Comparison of ENCODE assay signal across 8 cellular contexts in the genomic region with DNA sequence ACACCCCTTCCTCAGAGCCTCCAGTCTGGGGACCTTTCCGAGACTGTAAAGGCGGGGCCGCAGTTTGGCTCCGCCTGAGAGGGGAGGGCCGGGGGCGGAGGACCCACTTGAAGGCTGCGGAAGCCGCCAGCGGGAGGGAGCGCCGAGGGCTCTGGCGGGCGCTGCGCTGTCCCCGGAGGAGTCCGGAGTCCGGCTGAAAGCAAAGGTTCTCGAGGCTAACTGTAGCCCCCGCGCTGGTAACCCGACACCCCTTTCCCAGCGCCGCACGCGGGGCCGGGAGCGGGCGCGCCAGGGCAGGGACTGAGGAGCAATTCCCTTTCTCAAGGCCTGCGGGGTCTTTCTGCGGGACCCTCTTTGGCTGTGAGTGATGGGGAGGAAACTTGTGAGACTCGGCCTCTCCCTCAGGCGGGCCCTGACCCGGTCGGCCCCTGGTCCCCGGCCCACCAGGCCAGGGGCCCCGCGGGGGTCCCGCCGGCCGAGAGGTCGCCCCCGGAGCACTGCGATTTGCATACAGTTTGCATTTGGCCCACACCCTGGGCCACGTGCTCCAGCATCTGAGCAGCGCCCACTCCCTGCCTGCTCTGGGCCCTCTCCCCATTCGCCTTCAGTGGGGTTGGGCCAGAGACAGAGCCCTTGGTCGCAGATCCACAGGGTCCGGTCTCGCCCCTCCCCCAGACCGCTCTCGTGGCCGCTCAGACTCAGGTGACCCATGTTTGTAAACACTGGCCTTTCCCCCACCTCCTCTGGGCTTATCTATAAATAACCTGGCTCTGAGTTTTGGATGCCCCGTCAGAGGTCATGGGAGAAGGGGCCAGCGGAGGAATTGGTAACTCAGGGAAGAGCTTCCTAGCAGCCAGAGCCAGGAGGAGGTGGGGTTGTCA. TPM values are rescaled to one million over a fixed set of nuclear protein-coding genes. Genes with fewer than 3 reads are reported as not detected.
A peak's percentile ranks its signal among the peaks of the same experiment; 100 is the strongest.
DNase-seq lines count a peak whose midpoint lies in the region; ATAC-seq, FAIRE-seq and TF ChIP-seq lines count a peak whose summit lies in the region.

No MANE protein-coding gene starts in this region.

- H3K4me1 ChIP-seq in keratinocyte (ENCODE audit: control insufficient read depth, extremely low read depth, insufficient read depth, low read length) = peaks cover 3% of the 10 kb centered on the region

- H3K36me3 Mint-ChIP-seq in central memory CD8-positive, alpha-beta T cell (ENCODE audit: insufficient read depth) = no peaks in the 10 kb centered on the region

- H3K27me3 ChIP-seq in keratinocyte (ENCODE audit: control insufficient read depth, extremely low read depth, insufficient read depth, low read length) = peaks cover 15% of the 10 kb centered on the region

- peak overlapping the region; percentile 63 for H3K4me3 Mint-ChIP-seq in central memory CD8-positive, alpha-beta T cell

- H2AFZ ChIP-seq in keratinocyte (ENCODE audit: control insufficient read depth, low read length) = peak overlapping the region; percentile 65

- H3K4me3 ChIP-seq in keratinocyte (ENCODE audit: control insufficient read depth in 2 of 3, extremely low read depth in 1 of 3, insufficient read depth in 2 of 3, low read depth in 1 of 3, low read length in 3 of 3) = peak overlapping the region; percentile 31 to 60 (median 60)

- H3K9me3 ChIP-seq in keratinocyte (ENCODE audit: control insufficient read depth, low read depth, low read length) = no peaks in the 10 kb centered on the region

- no peaks in the 10 kb centered on the region for H3K79me2 ChIP-seq in keratinocyte (ENCODE audit: control insufficient read depth, insufficient read depth, low read length)

- dilution Hi-C loops in keratinocyte (cut with MboI; ENCODE audit: extremely low pct_ligation_motif_present, low sequenced_read_pairs) = no loop called here

- H3K27me3 Mint-ChIP-seq in central memory CD8-positive, alpha-beta T cell = peaks cover 88% of the 10 kb centered on the region

- TF ChIP-seq CTCF in GM10266 (IDR thresholded peaks at IDR 0.05; ENCODE audit: control insufficient read depth, insufficient read depth, low read depth, missing control alignments) (no peak), keratinocyte (optimal IDR thresholded peaks at IDR 0.05 in 1 of 3, IDR thresholded peaks at IDR 0.05 in 1 of 3, conservative IDR thresholded peaks at IDR 0.05 in 1 of 3; ENCODE audit: extremely low read depth in 1 of 3, insufficient read depth in 2 of 3, low read length in 3 of 3) (no peak)

- H3K27ac ChIP-seq in keratinocyte (ENCODE audit: control insufficient read depth, insufficient read depth, low read length) = no peak overlapping the region

- H3K36me3 ChIP-seq in keratinocyte (ENCODE audit: control insufficient read depth in 2 of 2, extremely low read depth in 1 of 2, insufficient read depth in 2 of 2, low read length in 2 of 2) = no peaks in the 10 kb centered on the region

- FAIRE-seq in keratinocyte (lab: Jason Lieb, UNC) = no peak

- H3K9ac ChIP-seq in keratinocyte (ENCODE audit: control insufficient read depth, extremely low read depth, insufficient read depth, low read length) = peak overlapping the region; percentile 60

- no peaks in the 10 kb centered on the region for H3K9me1 ChIP-seq in keratinocyte (ENCODE audit: control insufficient read depth, extremely low read depth, insufficient read depth, low read length)

- no peak overlapping the region for H3K27ac Mint-ChIP-seq in central memory CD8-positive, alpha-beta T cell (ENCODE audit: low read depth)

- peak; percentile 70 for ATAC-seq in central memory CD8-positive, alpha-beta T cell (replicated peaks; ENCODE audit: extremely low read depth, poor library complexity, severe bottlenecking)
- no peak for ATAC-seq in HG02884 (IDR thresholded peaks at IDR 0.05; ENCODE audit: unreplicated experiment)

- no peaks in the 10 kb centered on the region for H3K9me3 Mint-ChIP-seq in central memory CD8-positive, alpha-beta T cell

- peak; percentile 88 for DNase-seq in GM10266 (ENCODE audit: extremely low spot score)
- DNase-seq in NCI-H1105 treated with DMSO at 0.1 percent for 48 hours (lab: John Stamatoyannopoulos, UW) = peak; percentile 70
- DNase-seq in activated CD4-positive, CD25-positive, alpha-beta regulatory T cell treated with anti-CD3 and anti-CD28 coated beads, Interleukin-2, amount 50 U/mL, for 72 hours = peak; percentile 63
- DNase-seq in central memory CD8-positive, alpha-beta T cell (ENCODE audit: low spot score in 2 of 2) = peak in 1 of 2 donors; percentile 18
- DNase-seq in keratinocyte (ENCODE audit: low read depth, low spot score) = no peak
- DNase-seq in stimulated activated CD4-positive, alpha-beta T cell treated with anti-CD3 and anti-CD28 coated beads, Interleukin-12 subunit alpha, Interleukin-12 subunit beta, amount 100 ng/mL, for 48 hours (ENCODE audit: low read depth in 2 of 3, low spot score in 1 of 3) = peak in 2 of 3 donors; percentile 66 to 70
- DNase-seq in NCI-H2107 treated with DMSO at 0.1 percent for 48 hours (lab: John Stamatoyannopoulos, UW; ENCODE audit: unreplicated experiment) = no peak

- peaks cover 12% of the 10 kb centered on the region for H3K4me1 Mint-ChIP-seq in central memory CD8-positive, alpha-beta T cell

- H4K20me1 ChIP-seq in keratinocyte (ENCODE audit: control insufficient read depth, extremely low read depth, insufficient read depth, low read length) = peaks cover 2% of the 10 kb centered on the region

- H3K4me2 ChIP-seq in keratinocyte (ENCODE audit: control insufficient read depth, extremely low read depth, insufficient read depth, low read depth, low read length) = peak overlapping the region; percentile 82

RNA-seq across cellular contexts. Expression of gene ART5, which starts 0.5 kb away (rescaled TPM):
- polyA plus RNA-seq in keratinocyte = not detected in 3 replicates
- not detected for polyA plus RNA-seq in keratinocyte (2011; ENCODE audit: low read depth)
- not detected in 2 replicates for polyA plus RNA-seq in keratinocyte (2011; cell fraction: cytosol; rRNA removed)
- polyA plus RNA-seq in keratinocyte (2011; cell fraction: nucleus; rRNA removed) = not detected in 2 replicates
- not detected in 2 replicates for polyA plus RNA-seq in keratinocyte (2012; ENCODE audit: low replicate concordance)
- polyA minus RNA-seq in keratinocyte = not detected in 3 replicates
- not detected for polyA minus RNA-seq in keratinocyte (2011; cell fraction: cytosol; rRNA and poly(A)+ RNA removed)
- polyA minus RNA-seq in keratinocyte (2011; cell fraction: nucleus; rRNA and poly(A)+ RNA removed) = not detected in 2 replicates

RNA-seq across cellular contexts. Expression of gene ART1, which starts 2.6 kb away (rescaled TPM):
- not detected in 3 replicates for polyA plus RNA-seq in keratinocyte
- not detected for polyA plus RNA-seq in keratinocyte (2011; ENCODE audit: low read depth)
- not detected in 2 replicates for polyA plus RNA-seq in keratinocyte (2011; cell fraction: cytosol; rRNA removed)
- polyA plus RNA-seq in keratinocyte (2011; cell fraction: nucleus; rRNA removed) = not detected in 2 replicates
- polyA plus RNA-seq in keratinocyte (2012; ENCODE audit: low replicate concordance) = 0.13 TPM in 1 of 2 replicates, not detected in the other
- not detected in 3 replicates for polyA minus RNA-seq in keratinocyte
- polyA minus RNA-seq in keratinocyte (2011; cell fraction: cytosol; rRNA and poly(A)+ RNA removed) = not detected
- not detected in 2 replicates for polyA minus RNA-seq in keratinocyte (2011; cell fraction: nucleus; rRNA and poly(A)+ RNA removed)

RNA-seq across cellular contexts. Expression of gene CHRNA10, which starts 28.9 kb away (rescaled TPM):
- polyA plus RNA-seq in keratinocyte = 0.46 to 0.98 TPM (median 0.83 TPM) in 3 replicates
- polyA plus RNA-seq in keratinocyte (2011; ENCODE audit: low read depth) = not detected
- polyA plus RNA-seq in keratinocyte (2011; cell fraction: cytosol; rRNA removed) = 0.13 and 0.17 TPM in 2 replicates
- 3.0 and 3.6 TPM in 2 replicates for polyA plus RNA-seq in keratinocyte (2011; cell fraction: nucleus; rRNA removed)
- polyA plus RNA-seq in keratinocyte (2012; ENCODE audit: low replicate concordance) = 0.21 and 0.58 TPM in 2 replicates
- polyA minus RNA-seq in keratinocyte = 0.30 to 1.5 TPM (median 1.2 TPM) in 3 replicates
- not detected for polyA minus RNA-seq in keratinocyte (2011; cell fraction: cytosol; rRNA and poly(A)+ RNA removed)
- 2.5 and 2.6 TPM in 2 replicates for polyA minus RNA-seq in keratinocyte (2011; cell fraction: nucleus; rRNA and poly(A)+ RNA removed)

Comparison
In these comparisons a context has a peak if more than half of its experiments do, and no peak if none do; other contexts are left out.
1. DNase-seq: peak in GM10266 (single experiment), NCI-H1105 treated with DMSO at 0.1 percent for 48 hours (single experiment), activated CD4-positive, CD25-positive, alpha-beta regulatory T cell treated with anti-CD3 and anti-CD28 coated beads, Interleukin-2, amount 50 U/mL, for 72 hours (single experiment) and stimulated activated CD4-positive, alpha-beta T cell treated with anti-CD3 and anti-CD28 coated beads, Interleukin-12 subunit alpha, Interleukin-12 subunit beta, amount 100 ng/mL, for 48 hours (2 of 3); none in keratinocyte (single experiment) and NCI-H2107 treated with DMSO at 0.1 percent for 48 hours (single experiment).